1 cellular context compared by ENCODE assay signal in the genomic region with DNA sequence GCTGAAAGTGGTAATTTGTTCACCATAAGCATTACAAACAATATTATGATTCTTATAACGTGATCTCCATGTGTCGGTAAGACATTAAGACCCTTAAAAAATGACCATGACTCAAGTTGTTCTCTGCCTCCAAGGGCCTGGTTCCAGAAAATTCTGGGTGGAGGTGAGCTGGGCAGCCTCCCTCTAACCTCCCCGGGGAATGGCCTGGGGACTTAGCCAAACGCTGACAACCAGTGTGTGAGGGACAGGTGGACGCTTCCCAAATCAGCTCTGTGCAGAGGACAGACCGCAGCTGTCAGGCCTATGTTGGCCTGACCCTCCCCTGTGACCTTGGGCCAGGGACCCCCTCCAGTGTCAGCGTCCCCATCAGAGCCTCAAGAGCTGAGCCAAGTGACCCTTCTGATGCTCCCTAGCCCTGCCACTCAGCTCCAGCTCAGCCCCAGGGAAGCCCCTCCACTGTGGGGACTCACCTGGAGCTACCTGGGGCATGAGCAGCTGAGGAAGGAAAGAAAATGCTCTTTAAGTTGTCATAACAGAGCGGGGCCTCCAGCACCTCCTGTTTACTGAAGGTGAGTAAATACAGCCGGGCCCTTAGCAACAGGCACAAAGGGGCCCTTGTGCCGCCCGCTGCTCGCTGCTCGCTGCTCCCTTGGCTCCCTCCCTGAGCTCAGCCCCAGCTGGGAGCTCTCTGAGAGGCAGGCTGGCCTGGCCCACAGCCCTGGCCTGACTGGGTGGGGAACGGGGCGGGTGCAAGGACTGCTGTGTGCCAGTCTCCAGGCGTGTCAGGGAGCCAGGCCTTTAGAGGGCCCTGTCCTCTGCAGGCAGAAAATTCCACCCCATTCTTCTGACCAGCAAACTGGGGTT.
TF ChIP-seq lines count a peak whose summit lies in the region.

No MANE protein-coding gene starts in this region.

TF ChIP-seq in HepG2, 621 proteins besides CTCF, POLR2A, EP300 and RAD21 (continued from another document and continues in another):
- TF ChIP-seq SOX5 (CRISPR knock-in tag; IDR thresholded peaks at IDR 0.05; ENCODE audit: borderline replicate concordance) (peak; percentile 72; the same call in 1 of the 2 replicates), NCOA2 (CRISPR knock-in tag; IDR thresholded peaks at IDR 0.05) (peak; percentile 86), ZNF329 (CRISPR knock-in tag; IDR thresholded peaks at IDR 0.05; ENCODE audit: low read depth) (0 out of 2 replicates have a peak, but pooled peaks have one; percentile 33), MEIS1 (CRISPR knock-in tag; IDR thresholded peaks at IDR 0.05; ENCODE audit: borderline replicate concordance) (no peak), ZNF34 (CRISPR knock-in tag; IDR thresholded peaks at IDR 0.05; ENCODE audit: borderline replicate concordance) (no peak), KAT7 (CRISPR knock-in tag; IDR thresholded peaks at IDR 0.05; ENCODE audit: borderline replicate concordance) (no peak), AHDC1 (CRISPR knock-in tag; IDR thresholded peaks at IDR 0.05; ENCODE audit: borderline replicate concordance) (peak; percentile 88), NKX3-1 (CRISPR knock-in tag; IDR thresholded peaks at IDR 0.05) (no peak), TBX3 (IDR thresholded peaks at IDR 0.05; ENCODE audit: borderline replicate concordance) (peak; percentile 48; the same call in 1 of the 2 replicates), FOXP1 (IDR thresholded peaks at IDR 0.05) (no peak), FOXP1 (CRISPR knock-in tag; IDR thresholded peaks at IDR 0.05) (peak; percentile 86), HDAC1 (CRISPR knock-in tag; IDR thresholded peaks at IDR 0.05) (peak; percentile 96), MAX (IDR thresholded peaks at IDR 0.05) (peak; percentile 42; the same call in 1 of the 2 replicates), PRMT3 (CRISPR knock-in tag; IDR thresholded peaks at IDR 0.05; ENCODE audit: borderline replicate concordance, low read depth) (no peak), KLF6 (CRISPR knock-in tag; IDR thresholded peaks at IDR 0.05) (peak; percentile 74), GABPB1 (CRISPR knock-in tag; IDR thresholded peaks at IDR 0.05) (peak; percentile 49; the same call in 1 of the 2 replicates), ZNF792 (CRISPR knock-in tag; IDR thresholded peaks at IDR 0.05) (0 out of 2 replicates have a peak, but pooled peaks have one; percentile 48), SNRNP70 (IDR thresholded peaks at IDR 0.05; ENCODE audit: low read depth, low read length) (no peak), RFXAP (CRISPR knock-in tag; IDR thresholded peaks at IDR 0.05; ENCODE audit: borderline replicate concordance) (peak; percentile 96), ZNF274 (CRISPR knock-in tag; IDR thresholded peaks at IDR 0.05) (peak; percentile 62; the same call in 1 of the 2 replicates), ZBTB7A (CRISPR knock-in tag; IDR thresholded peaks at IDR 0.05) (peak; percentile 42; the same call in 1 of the 2 replicates), ATF7-NPFF (CRISPR knock-in tag; IDR thresholded peaks at IDR 0.05; ENCODE audit: low read depth) (no peak), CBX5 (CRISPR knock-in tag; IDR thresholded peaks at IDR 0.05; ENCODE audit: borderline replicate concordance) (peak; percentile 15; the same call in 1 of the 2 replicates), NR2F2 (IDR thresholded peaks at IDR 0.05; ENCODE audit: borderline replicate concordance, low read depth) (peak; percentile 64; the same call in 1 of the 2 replicates), FOSL2 (CRISPR knock-in tag; IDR thresholded peaks at IDR 0.05) (peak; percentile 66), BRCA1 (CRISPR knock-in tag; IDR thresholded peaks at IDR 0.05) (peak; percentile 52; the same call in 1 of the 2 replicates), KLF16 (CRISPR knock-in tag; IDR thresholded peaks at IDR 0.05) (peak in 1 of 2 experiments; percentile 45; a peak in 1 of 4 replicates), ZNF143 (CRISPR knock-in tag; IDR thresholded peaks at IDR 0.05) (peak; percentile 60; the same call in 1 of the 2 replicates), POLR2AphosphoS5 (IDR thresholded peaks at IDR 0.05; ENCODE audit: low read depth, low read length) (no peak), FOXC1 (CRISPR knock-in tag; IDR thresholded peaks at IDR 0.05; ENCODE audit: borderline replicate concordance) (no peak)
- TF ChIP-seq, protein P1, sequence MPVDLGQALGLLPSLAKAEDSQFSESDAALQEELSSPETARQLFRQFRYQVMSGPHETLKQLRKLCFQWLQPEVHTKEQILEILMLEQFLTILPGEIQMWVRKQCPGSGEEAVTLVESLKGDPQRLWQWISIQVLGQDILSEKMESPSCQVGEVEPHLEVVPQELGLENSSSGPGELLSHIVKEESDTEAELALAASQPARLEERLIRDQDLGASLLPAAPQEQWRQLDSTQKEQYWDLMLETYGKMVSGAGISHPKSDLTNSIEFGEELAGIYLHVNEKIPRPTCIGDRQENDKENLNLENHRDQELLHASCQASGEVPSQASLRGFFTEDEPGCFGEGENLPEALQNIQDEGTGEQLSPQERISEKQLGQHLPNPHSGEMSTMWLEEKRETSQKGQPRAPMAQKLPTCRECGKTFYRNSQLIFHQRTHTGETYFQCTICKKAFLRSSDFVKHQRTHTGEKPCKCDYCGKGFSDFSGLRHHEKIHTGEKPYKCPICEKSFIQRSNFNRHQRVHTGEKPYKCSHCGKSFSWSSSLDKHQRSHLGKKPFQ (CRISPR knock-in tag; IDR thresholded peaks at IDR 0.05; ENCODE audit: insufficient replicate concordance), result peak; percentile 60
- TF ChIP-seq, protein P2, sequence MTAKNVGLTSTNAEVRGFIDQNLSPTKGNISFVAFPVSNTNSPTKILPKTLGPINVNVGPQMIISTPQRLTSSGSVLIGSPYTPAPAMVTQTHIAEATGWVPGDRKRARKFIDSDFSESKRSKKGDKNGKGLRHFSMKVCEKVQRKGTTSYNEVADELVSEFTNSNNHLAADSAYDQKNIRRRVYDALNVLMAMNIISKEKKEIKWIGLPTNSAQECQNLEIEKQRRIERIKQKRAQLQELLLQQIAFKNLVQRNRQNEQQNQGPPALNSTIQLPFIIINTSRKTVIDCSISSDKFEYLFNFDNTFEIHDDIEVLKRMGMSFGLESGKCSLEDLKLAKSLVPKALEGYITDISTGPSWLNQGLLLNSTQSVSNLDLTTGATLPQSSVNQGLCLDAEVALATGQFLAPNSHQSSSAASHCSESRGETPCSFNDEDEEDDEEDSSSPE (CRISPR knock-in tag; IDR thresholded peaks at IDR 0.05), result 0 out of 2 replicates have a peak, but pooled peaks have one; percentile 24
- TF ChIP-seq, protein P3, sequence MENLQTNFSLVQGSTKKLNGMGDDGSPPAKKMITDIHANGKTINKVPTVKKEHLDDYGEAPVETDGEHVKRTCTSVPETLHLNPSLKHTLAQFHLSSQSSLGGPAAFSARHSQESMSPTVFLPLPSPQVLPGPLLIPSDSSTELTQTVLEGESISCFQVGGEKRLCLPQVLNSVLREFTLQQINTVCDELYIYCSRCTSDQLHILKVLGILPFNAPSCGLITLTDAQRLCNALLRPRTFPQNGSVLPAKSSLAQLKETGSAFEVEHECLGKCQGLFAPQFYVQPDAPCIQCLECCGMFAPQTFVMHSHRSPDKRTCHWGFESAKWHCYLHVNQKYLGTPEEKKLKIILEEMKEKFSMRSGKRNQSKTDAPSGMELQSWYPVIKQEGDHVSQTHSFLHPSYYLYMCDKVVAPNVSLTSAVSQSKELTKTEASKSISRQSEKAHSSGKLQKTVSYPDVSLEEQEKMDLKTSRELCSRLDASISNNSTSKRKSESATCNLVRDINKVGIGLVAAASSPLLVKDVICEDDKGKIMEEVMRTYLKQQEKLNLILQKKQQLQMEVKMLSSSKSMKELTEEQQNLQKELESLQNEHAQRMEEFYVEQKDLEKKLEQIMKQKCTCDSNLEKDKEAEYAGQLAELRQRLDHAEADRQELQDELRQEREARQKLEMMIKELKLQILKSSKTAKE (CRISPR knock-in tag; IDR thresholded peaks at IDR 0.05; ENCODE audit: borderline replicate concordance), result no peak
- TF ChIP-seq, protein P4, sequence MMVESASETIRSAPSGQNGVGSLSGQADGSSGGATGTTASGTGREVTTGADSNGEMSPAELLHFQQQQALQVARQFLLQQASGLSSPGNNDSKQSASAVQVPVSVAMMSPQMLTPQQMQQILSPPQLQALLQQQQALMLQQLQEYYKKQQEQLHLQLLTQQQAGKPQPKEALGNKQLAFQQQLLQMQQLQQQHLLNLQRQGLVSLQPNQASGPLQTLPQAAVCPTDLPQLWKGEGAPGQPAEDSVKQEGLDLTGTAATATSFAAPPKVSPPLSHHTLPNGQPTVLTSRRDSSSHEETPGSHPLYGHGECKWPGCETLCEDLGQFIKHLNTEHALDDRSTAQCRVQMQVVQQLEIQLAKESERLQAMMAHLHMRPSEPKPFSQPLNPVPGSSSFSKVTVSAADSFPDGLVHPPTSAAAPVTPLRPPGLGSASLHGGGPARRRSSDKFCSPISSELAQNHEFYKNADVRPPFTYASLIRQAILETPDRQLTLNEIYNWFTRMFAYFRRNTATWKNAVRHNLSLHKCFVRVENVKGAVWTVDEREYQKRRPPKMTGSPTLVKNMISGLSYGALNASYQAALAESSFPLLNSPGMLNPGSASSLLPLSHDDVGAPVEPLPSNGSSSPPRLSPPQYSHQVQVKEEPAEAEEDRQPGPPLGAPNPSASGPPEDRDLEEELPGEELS (CRISPR knock-in tag; IDR thresholded peaks at IDR 0.05), result peak; percentile 91
- TF ChIP-seq, protein P5, sequence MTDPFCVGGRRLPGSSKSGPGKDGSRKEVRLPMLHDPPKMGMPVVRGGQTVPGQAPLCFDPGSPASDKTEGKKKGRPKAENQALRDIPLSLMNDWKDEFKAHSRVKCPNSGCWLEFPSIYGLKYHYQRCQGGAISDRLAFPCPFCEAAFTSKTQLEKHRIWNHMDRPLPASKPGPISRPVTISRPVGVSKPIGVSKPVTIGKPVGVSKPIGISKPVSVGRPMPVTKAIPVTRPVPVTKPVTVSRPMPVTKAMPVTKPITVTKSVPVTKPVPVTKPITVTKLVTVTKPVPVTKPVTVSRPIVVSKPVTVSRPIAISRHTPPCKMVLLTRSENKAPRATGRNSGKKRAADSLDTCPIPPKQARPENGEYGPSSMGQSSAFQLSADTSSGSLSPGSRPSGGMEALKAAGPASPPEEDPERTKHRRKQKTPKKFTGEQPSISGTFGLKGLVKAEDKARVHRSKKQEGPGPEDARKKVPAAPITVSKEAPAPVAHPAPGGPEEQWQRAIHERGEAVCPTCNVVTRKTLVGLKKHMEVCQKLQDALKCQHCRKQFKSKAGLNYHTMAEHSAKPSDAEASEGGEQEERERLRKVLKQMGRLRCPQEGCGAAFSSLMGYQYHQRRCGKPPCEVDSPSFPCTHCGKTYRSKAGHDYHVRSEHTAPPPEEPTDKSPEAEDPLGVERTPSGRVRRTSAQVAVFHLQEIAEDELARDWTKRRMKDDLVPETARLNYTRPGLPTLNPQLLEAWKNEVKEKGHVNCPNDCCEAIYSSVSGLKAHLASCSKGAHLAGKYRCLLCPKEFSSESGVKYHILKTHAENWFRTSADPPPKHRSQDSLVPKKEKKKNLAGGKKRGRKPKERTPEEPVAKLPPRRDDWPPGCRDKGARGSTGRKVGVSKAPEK (CRISPR knock-in tag; IDR thresholded peaks at IDR 0.05; ENCODE audit: borderline replicate concordance), result 0 out of 2 replicates have a peak, but pooled peaks have one; percentile 32
